Comparison of ENCODE assay signal across 8 cellular contexts in the genomic region with DNA sequence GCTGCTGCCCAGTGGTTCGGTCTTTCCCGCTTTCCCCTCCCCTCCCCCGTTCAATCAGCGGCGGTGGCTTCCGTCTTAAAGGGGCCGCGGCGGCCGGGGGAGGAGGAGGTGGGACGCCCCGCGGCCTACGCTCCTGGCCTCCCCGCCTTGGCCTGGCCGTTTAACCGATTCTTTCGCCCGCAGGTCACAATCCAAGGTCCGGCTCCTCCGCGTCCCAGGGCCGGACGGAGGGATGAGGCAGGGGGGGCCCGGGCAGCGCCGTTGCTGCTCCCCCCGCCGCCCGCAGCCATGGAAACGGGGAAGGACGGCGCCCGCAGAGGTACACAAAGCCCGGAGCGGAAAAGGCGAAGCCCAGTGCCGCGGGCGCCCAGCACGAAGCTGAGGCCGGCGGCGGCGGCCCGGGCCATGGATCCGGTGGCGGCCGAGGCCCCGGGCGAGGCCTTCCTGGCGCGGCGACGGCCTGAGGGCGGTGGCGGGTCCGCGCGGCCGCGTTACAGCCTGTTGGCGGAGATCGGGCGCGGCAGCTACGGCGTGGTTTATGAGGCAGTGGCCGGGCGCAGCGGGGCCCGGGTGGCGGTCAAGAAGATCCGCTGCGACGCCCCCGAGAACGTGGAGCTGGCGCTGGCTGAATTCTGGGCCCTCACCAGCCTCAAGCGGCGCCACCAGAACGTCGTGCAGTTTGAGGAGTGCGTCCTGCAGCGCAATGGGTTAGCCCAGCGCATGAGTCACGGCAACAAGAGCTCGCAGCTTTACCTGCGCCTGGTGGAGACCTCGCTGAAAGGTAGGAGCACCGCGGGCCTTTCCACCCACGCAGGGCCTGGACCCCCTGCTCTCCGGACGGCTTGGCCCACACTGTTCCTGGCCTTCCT. TPM values are rescaled to one million over a fixed set of nuclear protein-coding genes. Genes with fewer than 3 reads are reported as not detected.
A peak's percentile ranks its signal among the peaks of the same experiment; 100 is the strongest.
DNase-seq lines count a peak whose midpoint lies in the region; ATAC-seq and TF ChIP-seq lines count a peak whose summit lies in the region.

No MANE protein-coding gene starts in this region.

- no peaks in the 10 kb centered on the region for H3K9me2 ChIP-seq in GM23248 (ENCODE audit: insufficient read depth)

- H3K4me3 ChIP-seq in GM23248 (peak overlapping the region; percentile 77), gastroesophageal sphincter (peak overlapping the region; percentile 62 to 86), suprapubic skin (peak overlapping the region; percentile 96)

- H3K4me2 ChIP-seq in GM23248 (ENCODE audit: unreplicated experiment), result peak overlapping the region; percentile 100

- H3K36me3 ChIP-seq in GM23248 (ENCODE audit: low read depth) (peaks cover 9% of the 10 kb centered on the region), gastroesophageal sphincter (peaks cover 0 to 4% of the 10 kb centered on the region in 2 donors), suprapubic skin (no peaks in the 10 kb centered on the region)

- H3F3A ChIP-seq in GM23248 (ENCODE audit: insufficient read depth), result peaks cover 8% of the 10 kb centered on the region; the same call in 1 of the 2 replicates

- TF ChIP-seq EP300 in gastroesophageal sphincter (IDR thresholded peaks at IDR 0.05) (peak; percentile 19), suprapubic skin (IDR thresholded peaks at IDR 0.05) (no peak)

- H3K79me2 ChIP-seq in GM23248 (ENCODE audit: insufficient read depth), result peaks cover 59% of the 10 kb centered on the region

- 1 to 2% methylated on average over 54 to 94 of the region's 95 CpGs for WGBS in GM23248 (ENCODE audit: low coverage in 1 of 2, low lambda C conversion rate in 2 of 2, missing lambda C conversion rate in 2 of 2), 2 experiments
- 0% methylated on average over 15 to 19 of the region's 95 CpGs for WGBS in gastroesophageal sphincter (ENCODE audit: low coverage in 1 of 2), 2 donors
- WGBS in suprapubic skin, result under 1% methylated on average over 18 of the region's 95 CpGs

- H3K27me3 ChIP-seq in GM23248 (replicated peaks; ENCODE audit: insufficient read depth) (no peaks in the 10 kb centered on the region), gastroesophageal sphincter (no peaks in the 10 kb centered on the region), suprapubic skin (no peaks in the 10 kb centered on the region)

- TF ChIP-seq POLR2A in gastroesophageal sphincter (IDR thresholded peaks at IDR 0.05), result peak; percentile 72 to 76
- peak; percentile 81 to 83 for TF ChIP-seq POLR2A in suprapubic skin (IDR thresholded peaks at IDR 0.05)

- H2AFZ ChIP-seq in GM23248, result peak overlapping the region; percentile 79

- H3K27ac ChIP-seq in GM23248 (peak overlapping the region; percentile 95), gastroesophageal sphincter (peak overlapping the region; percentile 79 to 99 (median 98)), suprapubic skin (peak overlapping the region; percentile 99)

- TF ChIP-seq CTCF in gastroesophageal sphincter (IDR thresholded peaks at IDR 0.05) (peak in 1 of 4 experiments; percentile 7), suprapubic skin (IDR thresholded peaks at IDR 0.05) (no peak)

- no peaks in the 10 kb centered on the region for H4K20me1 ChIP-seq in GM23248 (ENCODE audit: insufficient read depth)

- peak; percentile 85 for ATAC-seq in gastroesophageal sphincter

- H3K9ac ChIP-seq in GM23248, result peak overlapping the region; percentile 92

- H3K4me1 ChIP-seq in GM23248 (ENCODE audit: insufficient read depth) (peaks cover 20% of the 10 kb centered on the region), gastroesophageal sphincter (peaks cover 3 to 53% (median 27%) of the 10 kb centered on the region in 3 donors), suprapubic skin (peaks cover 48% of the 10 kb centered on the region)

- DNase-seq in ELR (ENCODE audit: low read depth) (peak; percentile 87), GM23248 (peak; percentile 93), Kasumi-1 (lab: John Stamatoyannopoulos, UW) (peak; percentile 89), SIG-M5 (lab: John Stamatoyannopoulos, UW) (peak; percentile 36), occipital lobe (lab: John Stamatoyannopoulos, UW) (peak; percentile 84), suprapubic skin (ENCODE audit: low spot score in 2 of 2) (peak; percentile 90 to 93)
- DNase-seq in activated naive CD4-positive, alpha-beta T cell treated with Interleukin-2 at 50 U/mL for 16 hours, result peak; percentile 85

- H3K9me3 ChIP-seq in GM23248 (ENCODE audit: low read depth) (no peaks in the 10 kb centered on the region), gastroesophageal sphincter (no peaks in the 10 kb centered on the region), suprapubic skin (no peaks in the 10 kb centered on the region)

- in situ Hi-C loops in GM23248 (cut with MboI), result no loop called here

RNA-seq across cellular contexts. Expression of a gene that starts 1.2 kb away (rescaled TPM):
- total RNA-seq in GM23248 (2014; rRNA removed; shearing (Covaris generic)), result 15.2 and 19.7 TPM in 2 replicates
- polyA plus RNA-seq in GM23248 (2016; fragmentation: Nextera tagmentation; extraction: Ambion mirVana), result 5.9 and 6.9 TPM in 2 replicates
- 10 to 100 TPM; 18.3 to 24.6 (median 20.4) TPM for total RNA-seq in gastroesophageal sphincter
- 13.9 TPM for total RNA-seq in occipital lobe
- 10 to 100 TPM; 23.2 to 33.6 (median 25.2) TPM for total RNA-seq in suprapubic skin

Comparison
In these comparisons a context has a peak if more than half of its experiments do, and no peak if none do; other contexts are left out.
1. Peak in every context shown above with its lines: DNase-seq, ATAC-seq, H3K4me3 ChIP-seq and H3K27ac ChIP-seq.
2. DNase-seq: peak in every context shown above with its lines; median percentile 93 in GM23248; 92 in suprapubic skin; 89 in Kasumi-1; 87 in ELR; 85 in activated naive CD4-positive, alpha-beta T cell treated with Interleukin-2 at 50 U/mL for 16 hours; 84 in occipital lobe; 36 in SIG-M5.